ENCODE assay signal across 18 cellular contexts in genomic region chr3:105561875-105562274, GRCh38.
DNase-seq lines count a peak whose midpoint lies in the region; ATAC-seq, FAIRE-seq and TF ChIP-seq lines count a peak whose summit lies in the region.
"Had no signal": no experiment of that assay in that cellular context is flagged by ENCODE, and none has a peak within 500 bp of the region (broad histone marks: within the 10 kb centered on the region; RNA-seq: fewer than 3 reads in every experiment).

No MANE protein-coding gene starts in this region.

- H3K56ac ChIP-seq in mesendoderm (ENCODE audit: low read length) = no peak overlapping the region

- no peak overlapping the region for H3K9ac ChIP-seq in mesendoderm (ENCODE audit: low read length)

- peak; percentile 31 for FAIRE-seq in colon (lab: Jason Lieb, UNC)
- FAIRE-seq: GM12892 had no signal

- H3K27me3 Mint-ChIP-seq in activated naive CD8-positive, alpha-beta T cell treated with anti-CD3 and anti-CD28 coated beads, Interleukin-2, amount 50 U/mL, for 24 hours = no peaks in the 10 kb centered on the region
- no peaks in the 10 kb centered on the region for H3K27me3 Mint-ChIP-seq in activated naive CD8-positive, alpha-beta T cell treated with anti-CD3 and anti-CD28 coated beads for 36 hours
- H3K27me3 Mint-ChIP-seq: B cell; CD4-positive, alpha-beta T cell had no signal

- H3K27me3 ChIP-seq in mesendoderm (ENCODE audit: insufficient read depth, low read length, poor library complexity) (no peaks in the 10 kb centered on the region), transverse colon (no peaks in the 10 kb centered on the region)

- TF ChIP-seq EP300 in transverse colon (IDR thresholded peaks at IDR 0.05; ENCODE audit: low read depth) = no peak

- in situ Hi-C loops in transverse colon (cut with MboI; ENCODE audit: low pct_ligation_motif_present in 1 of 4, low pct_unique_long_range_greater_than_20kb in 1 of 4, low sequenced_read_pairs in 3 of 4) = no loop called here

- H3K79me2 ChIP-seq in mesendoderm (ENCODE audit: control insufficient read depth, insufficient read depth, low read length) = no peaks in the 10 kb centered on the region

- intact Hi-C loops in transverse colon (cut with DNase I; ENCODE audit: low total_unique reads) = no loop called here

- no peak overlapping the region for H3K4me2 ChIP-seq in mesendoderm (ENCODE audit: low read length)

- H3K79me1 ChIP-seq in mesendoderm (ENCODE audit: low read length) = no peaks in the 10 kb centered on the region

- no CpG with 5 or more reads among the region's 1 CpG for WGBS in mesendoderm (ENCODE audit: extremely low coverage, insufficient coverage, low lambda C conversion rate)
- 53 to 100% methylated on average over 1 of the region's 1 CpG for WGBS in transverse colon (ENCODE audit: low coverage in 1 of 2), 2 donors

- DNase-seq in activated naive CD8-positive, alpha-beta T cell treated with anti-CD3 and anti-CD28 coated beads, Interleukin-2, amount 50 U/mL, for 24 hours = no peak
- DNase-seq in activated naive CD8-positive, alpha-beta T cell treated with anti-CD3 and anti-CD28 coated beads for 36 hours = no peak
- DNase-seq in mesendoderm (peak; percentile 26), transverse colon (peak; percentile 12), NCI-H2107 (lab: John Stamatoyannopoulos, UW) (no peak), RPMI8226 (no peak), DMS114 treated with DMSO at 0.1 percent for 48 hours (lab: John Stamatoyannopoulos, UW; ENCODE audit: unreplicated experiment) (no peak)
- DNase-seq: 8988T; C1 segment of cervical spinal cord; Calu3; CD4-positive, alpha-beta T cell; DMS 273 treated with DMSO at 0.1 percent for 48 hours; DMS79; GOT3; H9 had no signal

- no peak overlapping the region for H3K27ac ChIP-seq in mesendoderm (ENCODE audit: low read depth, low read length)
- peak overlapping the region in 2 of 4 donors; percentile 22 to 52 for H3K27ac ChIP-seq in transverse colon

- no peaks in the 10 kb centered on the region for H3K4me1 ChIP-seq in mesendoderm (ENCODE audit: control insufficient read depth, low read depth, low read length)
- peaks cover 0 to 27% (median 10%) of the 10 kb centered on the region in 4 donors for H3K4me1 ChIP-seq in transverse colon

- no peak overlapping the region for H3K18ac ChIP-seq in mesendoderm (ENCODE audit: low read length)

- H3K4ac ChIP-seq in mesendoderm (ENCODE audit: low read depth, low read length) = no peak overlapping the region

- TF ChIP-seq POLR2A in transverse colon (IDR thresholded peaks at IDR 0.05) = no peak

- no peak overlapping the region for H3K4me3 ChIP-seq in mesendoderm (ENCODE audit: low read length)
- no peak overlapping the region for H3K4me3 ChIP-seq in transverse colon

- H3K4me1 Mint-ChIP-seq in activated naive CD8-positive, alpha-beta T cell treated with anti-CD3 and anti-CD28 coated beads, Interleukin-2, amount 50 U/mL, for 24 hours = no peaks in the 10 kb centered on the region
- no peaks in the 10 kb centered on the region for H3K4me1 Mint-ChIP-seq in activated naive CD8-positive, alpha-beta T cell treated with anti-CD3 and anti-CD28 coated beads for 36 hours
- H3K4me1 Mint-ChIP-seq: B cell had no signal

- TF ChIP-seq CTCF in transverse colon (IDR thresholded peaks at IDR 0.05) = no peak

- peaks cover 3% of the 10 kb centered on the region for H3K9me3 Mint-ChIP-seq in activated naive CD8-positive, alpha-beta T cell treated with anti-CD3 and anti-CD28 coated beads, Interleukin-2, amount 50 U/mL, for 24 hours
- no peaks in the 10 kb centered on the region for H3K9me3 Mint-ChIP-seq in activated naive CD8-positive, alpha-beta T cell treated with anti-CD3 and anti-CD28 coated beads for 36 hours
- H3K9me3 Mint-ChIP-seq: H9 had no signal

- H2AK5ac ChIP-seq in mesendoderm (ENCODE audit: low read length) = no peak overlapping the region

- peaks cover 16% of the 10 kb centered on the region for H3K36me3 Mint-ChIP-seq in activated naive CD8-positive, alpha-beta T cell treated with anti-CD3 and anti-CD28 coated beads, Interleukin-2, amount 50 U/mL, for 24 hours (ENCODE audit: low read depth)
- H3K36me3 Mint-ChIP-seq in activated naive CD8-positive, alpha-beta T cell treated with anti-CD3 and anti-CD28 coated beads for 36 hours = peaks cover 12% of the 10 kb centered on the region

- no peak overlapping the region for H2BK5ac ChIP-seq in mesendoderm (ENCODE audit: low read length)

- H3K23ac ChIP-seq in mesendoderm (ENCODE audit: low read length) = no peak overlapping the region

- H3K27ac Mint-ChIP-seq in activated naive CD8-positive, alpha-beta T cell treated with anti-CD3 and anti-CD28 coated beads, Interleukin-2, amount 50 U/mL, for 24 hours = no peak overlapping the region
- H3K27ac Mint-ChIP-seq in activated naive CD8-positive, alpha-beta T cell treated with anti-CD3 and anti-CD28 coated beads for 36 hours = no peak overlapping the region
- H3K27ac Mint-ChIP-seq: B cell; CD4-positive, alpha-beta T cell; H9 had no signal

- H3K36me3 ChIP-seq in mesendoderm (ENCODE audit: control insufficient read depth, insufficient read depth, low read length) (no peaks in the 10 kb centered on the region), transverse colon (no peaks in the 10 kb centered on the region)

- H4K8ac ChIP-seq in mesendoderm (ENCODE audit: low read depth, low read length) = no peak overlapping the region

- H4K5ac ChIP-seq in mesendoderm (ENCODE audit: low read length) = no peak overlapping the region

- H2BK15ac ChIP-seq in mesendoderm (replicated peaks; ENCODE audit: low read depth) = no peak overlapping the region

- no peak overlapping the region for H2BK120ac ChIP-seq in mesendoderm (ENCODE audit: low read depth, low read length)

- peak; percentile 28 for ATAC-seq in activated naive CD8-positive, alpha-beta T cell treated with anti-CD3 and anti-CD28 coated beads, Interleukin-2, amount 50 U/mL, for 24 hours

- no peak overlapping the region for H3K4me3 Mint-ChIP-seq in activated naive CD8-positive, alpha-beta T cell treated with anti-CD3 and anti-CD28 coated beads, Interleukin-2, amount 50 U/mL, for 24 hours
- no peak overlapping the region for H3K4me3 Mint-ChIP-seq in activated naive CD8-positive, alpha-beta T cell treated with anti-CD3 and anti-CD28 coated beads for 36 hours
- H3K4me3 Mint-ChIP-seq: B cell; CD4-positive, alpha-beta T cell; H9 had no signal

- H3K9me3 ChIP-seq in transverse colon = no peaks in the 10 kb centered on the region

Comparison
In these comparisons a context has a peak if more than half of its experiments do, and no peak if none do; other contexts are left out.
1. DNase-seq: peak in mesendoderm (single experiment) and transverse colon (single experiment); none in activated naive CD8-positive, alpha-beta T cell treated with anti-CD3 and anti-CD28 coated beads, Interleukin-2, amount 50 U/mL, for 24 hours (single experiment), activated naive CD8-positive, alpha-beta T cell treated with anti-CD3 and anti-CD28 coated beads for 36 hours (single experiment), NCI-H2107 (single experiment), RPMI8226 (single experiment) and DMS114 treated with DMSO at 0.1 percent for 48 hours (single experiment).